ENCODE assay signal across 17 cellular contexts in genomic region chr14:64673329-64673728, GRCh38. TPM values are rescaled to one million over a fixed set of nuclear protein-coding genes. Genes with fewer than 3 reads are reported as not detected.
A peak's percentile ranks its signal among the peaks of the same experiment; 100 is the strongest.
DNase-seq lines count a peak whose midpoint lies in the region; ATAC-seq and TF ChIP-seq lines count a peak whose summit lies in the region.
"Had no signal": no experiment of that assay in that cellular context is flagged by ENCODE, and none has a peak within 500 bp of the region (broad histone marks: within the 10 kb centered on the region; RNA-seq: fewer than 3 reads in every experiment).

No MANE protein-coding gene starts in this region.

- intact Hi-C loops in activated T-helper 1 cell treated with anti-CD3 and anti-CD28 coated beads, Interleukin-12 subunit alpha, Interleukin-12 subunit beta, Interleukin-2, Interleukin-4 antibody, amounts not matched to agents 30 ng/mL and 10 ng/mL and 1 ng/mL, durations not matched to agents 14 hours and 24 hours and 36 hours (cut with micrococcal nuclease): loop anchor here (5.0 kb wide), 4 partner anchors 34 to 314 kb away; partner anchors contain the start of gene FNTB
- intact Hi-C loops in transverse colon (cut with DNase I; ENCODE audit: low total_unique reads): loop anchor here (5.0 kb wide), 1 partner anchor 94 kb away; no protein-coding TSS in a partner anchor

- H3K79me2 ChIP-seq in DND-41 (ENCODE audit: insufficient read depth, low read length): no peaks in the 10 kb centered on the region
- no peaks in the 10 kb centered on the region for H3K79me2 ChIP-seq in Karpas-422 (ENCODE audit: low read length)

- peak overlapping the region; percentile 74 for H3K4me2 ChIP-seq in BLaER1
- no peak overlapping the region for H3K4me2 ChIP-seq in DND-41 (ENCODE audit: insufficient read depth, low read length)
- H3K4me2 ChIP-seq in Karpas-422 (ENCODE audit: low read depth, low read length, poor library complexity, severe bottlenecking): no peak overlapping the region
- H3K4me2 ChIP-seq: SK-N-SH had no signal

- peaks cover 7% of the 10 kb centered on the region for H3K9me3 Mint-ChIP-seq in activated T-helper 1 cell treated with anti-CD3 and anti-CD28 coated beads, Interleukin-12 subunit alpha, Interleukin-12 subunit beta, Interleukin-2, Interleukin-4 antibody, amounts not matched to agents 30 ng/mL and 10 ng/mL and 1 ng/mL, durations not matched to agents 14 hours and 24 hours and 36 hours
- no peaks in the 10 kb centered on the region for H3K9me3 Mint-ChIP-seq in mesothelial cell of epicardium

- H3K9me3 ChIP-seq in BLaER1 (peaks cover 7% of the 10 kb centered on the region; the same call in 1 of the 2 replicates), DND-41 (ENCODE audit: insufficient read depth, low read length, severe bottlenecking) (no peaks in the 10 kb centered on the region), Karpas-422 (ENCODE audit: low read length) (no peaks in the 10 kb centered on the region), transverse colon (no peaks in the 10 kb centered on the region)
- H3K9me3 ChIP-seq: sigmoid colon, SK-N-SH had no signal

- 0 out of 2 replicates have a peak overlapping the region, but pooled peaks have one; percentile 62 for H3K27ac ChIP-seq in BLaER1
- no peak overlapping the region for H3K27ac ChIP-seq in DND-41 (ENCODE audit: low read length)
- no peak overlapping the region for H3K27ac ChIP-seq in Karpas-422 (ENCODE audit: low read length)
- no peak overlapping the region for H3K27ac ChIP-seq in transverse colon

- TF ChIP-seq EP300 in transverse colon (IDR thresholded peaks at IDR 0.05; ENCODE audit: low read depth): no peak

- peak overlapping the region; percentile 32 for H3K4me3 Mint-ChIP-seq in activated T-helper 1 cell treated with anti-CD3 and anti-CD28 coated beads, Interleukin-12 subunit alpha, Interleukin-12 subunit beta, Interleukin-2, Interleukin-4 antibody, amounts not matched to agents 30 ng/mL and 10 ng/mL and 1 ng/mL, durations not matched to agents 14 hours and 24 hours and 36 hours
- H3K4me3 Mint-ChIP-seq in mesothelial cell of epicardium: no peak overlapping the region

- peaks cover 7% of the 10 kb centered on the region for H3K36me3 Mint-ChIP-seq in activated T-helper 1 cell treated with anti-CD3 and anti-CD28 coated beads, Interleukin-12 subunit alpha, Interleukin-12 subunit beta, Interleukin-2, Interleukin-4 antibody, amounts not matched to agents 30 ng/mL and 10 ng/mL and 1 ng/mL, durations not matched to agents 14 hours and 24 hours and 36 hours (ENCODE audit: low read depth)
- H3K36me3 Mint-ChIP-seq in mesothelial cell of epicardium: no peaks in the 10 kb centered on the region

- H3K27me3 ChIP-seq in BLaER1: no peaks in the 10 kb centered on the region
- peaks cover 20% of the 10 kb centered on the region for H3K27me3 ChIP-seq in DND-41 (ENCODE audit: insufficient read depth, low read length, poor library complexity)
- H3K27me3 ChIP-seq in Karpas-422 (ENCODE audit: low read length): no peaks in the 10 kb centered on the region
- no peaks in the 10 kb centered on the region for H3K27me3 ChIP-seq in transverse colon

- H3K4me1 ChIP-seq in BLaER1 (peaks cover 44% of the 10 kb centered on the region), DND-41 (ENCODE audit: insufficient read depth, low read length) (0 out of 2 replicates have a peak, but pooled peaks cover 8% of the 10 kb centered on the region), Karpas-422 (ENCODE audit: low read length) (no peaks in the 10 kb centered on the region), transverse colon (peaks cover 3 to 38% (median 20%) of the 10 kb centered on the region in 4 donors)

- no peak overlapping the region for H3K27ac Mint-ChIP-seq in activated T-helper 1 cell treated with anti-CD3 and anti-CD28 coated beads, Interleukin-12 subunit alpha, Interleukin-12 subunit beta, Interleukin-2, Interleukin-4 antibody, amounts not matched to agents 30 ng/mL and 10 ng/mL and 1 ng/mL, durations not matched to agents 14 hours and 24 hours and 36 hours
- H3K27ac Mint-ChIP-seq in mesothelial cell of epicardium: peak overlapping the region; percentile 37

- peaks cover 48% of the 10 kb centered on the region for H3K4me1 Mint-ChIP-seq in activated T-helper 1 cell treated with anti-CD3 and anti-CD28 coated beads, Interleukin-12 subunit alpha, Interleukin-12 subunit beta, Interleukin-2, Interleukin-4 antibody, amounts not matched to agents 30 ng/mL and 10 ng/mL and 1 ng/mL, durations not matched to agents 14 hours and 24 hours and 36 hours (ENCODE audit: low read depth)
- peaks cover 18% of the 10 kb centered on the region for H3K4me1 Mint-ChIP-seq in mesothelial cell of epicardium

- ATAC-seq in DND-41 (ENCODE audit: insufficient read depth, low read depth): 0 out of 3 replicates have a peak, but pooled peaks have one; percentile 14

- no peak overlapping the region for H2AFZ ChIP-seq in DND-41 (ENCODE audit: low read depth, low read length)
- H2AFZ ChIP-seq in Karpas-422 (ENCODE audit: low read length): no peak overlapping the region

- 83 to 84% methylated on average over 8 of the region's 8 CpGs for WGBS in transverse colon (ENCODE audit: low coverage in 1 of 2), 2 donors

- H3K4me3 ChIP-seq in BLaER1 (no peak overlapping the region), DND-41 (ENCODE audit: low read depth in 1 of 2, low read length in 2 of 2) (no peak overlapping the region), Karpas-422 (ENCODE audit: low read length) (no peak overlapping the region), transverse colon (no peak overlapping the region)
- H3K4me3 ChIP-seq: sigmoid colon had no signal

- H3K9me2 ChIP-seq in Karpas-422 (replicated peaks; ENCODE audit: insufficient read depth, low read length): no peaks in the 10 kb centered on the region
- H3K9me2 ChIP-seq: SK-N-SH had no signal

- H3K27me3 Mint-ChIP-seq in activated T-helper 1 cell treated with anti-CD3 and anti-CD28 coated beads, Interleukin-12 subunit alpha, Interleukin-12 subunit beta, Interleukin-2, Interleukin-4 antibody, amounts not matched to agents 30 ng/mL and 10 ng/mL and 1 ng/mL, durations not matched to agents 14 hours and 24 hours and 36 hours (ENCODE audit: insufficient read depth): peaks cover 5% of the 10 kb centered on the region
- no peaks in the 10 kb centered on the region for H3K27me3 Mint-ChIP-seq in mesothelial cell of epicardium (ENCODE audit: low read depth)

- no peak for TF ChIP-seq POLR2A in transverse colon (IDR thresholded peaks at IDR 0.05)

- H3K9ac ChIP-seq in BLaER1: no peak overlapping the region
- no peak overlapping the region for H3K9ac ChIP-seq in DND-41 (ENCODE audit: low read depth, low read length)
- no peak overlapping the region for H3K9ac ChIP-seq in Karpas-422 (ENCODE audit: low read length)
- H3K9ac ChIP-seq: SK-N-SH had no signal

- in situ Hi-C loops in transverse colon (cut with MboI; ENCODE audit: low pct_ligation_motif_present in 1 of 4, low pct_unique_long_range_greater_than_20kb in 1 of 4, low sequenced_read_pairs in 3 of 4): loop anchor here in 3 of 4 donors (5.0 to 25.0 kb wide), 3 partner anchors 89 to 214 kb away; partner anchors contain the start of gene SPTB (in 1 of the 3)

- H3K36me3 ChIP-seq in BLaER1: no peaks in the 10 kb centered on the region
- no peaks in the 10 kb centered on the region for H3K36me3 ChIP-seq in DND-41 (ENCODE audit: insufficient read depth, low read length)
- H3K36me3 ChIP-seq in Karpas-422 (ENCODE audit: insufficient read depth, low read length): no peaks in the 10 kb centered on the region
- no peaks in the 10 kb centered on the region for H3K36me3 ChIP-seq in transverse colon
- H3K36me3 ChIP-seq: sigmoid colon had no signal

- no peaks in the 10 kb centered on the region for H4K20me1 ChIP-seq in BLaER1
- no peaks in the 10 kb centered on the region; the same call in 1 of the 2 replicates for H4K20me1 ChIP-seq in DND-41 (ENCODE audit: insufficient read depth, low read length)
- no peaks in the 10 kb centered on the region; the same call in 1 of the 2 replicates for H4K20me1 ChIP-seq in Karpas-422 (ENCODE audit: insufficient read depth, low read depth, low read length)

- no peak for DNase-seq in DND-41
- no peak for DNase-seq in activated T-helper 1 cell treated with anti-CD3 and anti-CD28 coated beads, Interleukin-12 subunit alpha, Interleukin-12 subunit beta, Interleukin-2, Interleukin-4 antibody, amounts not matched to agents 30 ng/mL and 10 ng/mL and 1 ng/mL, durations not matched to agents 14 hours and 24 hours and 36 hours (ENCODE audit: low spot score)
- no peak for DNase-seq in mesothelial cell of epicardium (ENCODE audit: low spot score in 2 of 2, unreplicated experiment in 2 of 2)
- no peak for DNase-seq in NCI-H1694 treated with DMSO at 0.1 percent for 48 hours (lab: John Stamatoyannopoulos, UW)
- DNase-seq in cerebellar nuclear complex (lab: John Stamatoyannopoulos, UW): no peak
- DNase-seq in Karpas-422: no peak
- no peak for DNase-seq in transverse colon
- DNase-seq: activated naive CD4-positive, alpha-beta T cell; HCEC 1CT; kidney; NCI-H1930; NCI-H524; nucleus accumbens; sigmoid colon; SK-N-SH; substantia nigra had no signal

- TF ChIP-seq CTCF in DND-41 (IDR thresholded peaks at IDR 0.05; ENCODE audit: borderline replicate concordance, extremely low read depth, low read length, poor library complexity, severe bottlenecking) (no peak), mesothelial cell of epicardium (IDR thresholded peaks at IDR 0.05; ENCODE audit: unreplicated experiment) (no peak), transverse colon (IDR thresholded peaks at IDR 0.05) (no peak)

RNA-seq across cellular contexts. Expression of gene PLEKHG3, which starts 30.9 kb away (rescaled TPM):
- total RNA-seq in activated T-helper 1 cell treated with anti-CD3 and anti-CD28 coated beads, Interleukin-12 subunit alpha, Interleukin-12 subunit beta, Interleukin-2, Interleukin-4 antibody, amounts not matched to agents 30 ng/mL and 10 ng/mL and 1 ng/mL, durations not matched to agents 14 hours and 24 hours and 36 hours: 5.5 and 6.2 TPM in 2 replicates
- total RNA-seq in mesothelial cell of epicardium (141 to 142 TPM (median 142 TPM) in 3 replicates), transverse colon (100 to 1,000 TPM in 2 of 4 donors, 10 to 100 TPM in 2; 58.1 to 273 (median 94.7) TPM)
- total RNA-seq in Karpas-422 (2014; rRNA removed; shearing (Covaris generic); ENCODE audit: low replicate concordance): not detected in 2 replicates
